17 cellular contexts compared by ENCODE assay signal in the genomic region with DNA sequence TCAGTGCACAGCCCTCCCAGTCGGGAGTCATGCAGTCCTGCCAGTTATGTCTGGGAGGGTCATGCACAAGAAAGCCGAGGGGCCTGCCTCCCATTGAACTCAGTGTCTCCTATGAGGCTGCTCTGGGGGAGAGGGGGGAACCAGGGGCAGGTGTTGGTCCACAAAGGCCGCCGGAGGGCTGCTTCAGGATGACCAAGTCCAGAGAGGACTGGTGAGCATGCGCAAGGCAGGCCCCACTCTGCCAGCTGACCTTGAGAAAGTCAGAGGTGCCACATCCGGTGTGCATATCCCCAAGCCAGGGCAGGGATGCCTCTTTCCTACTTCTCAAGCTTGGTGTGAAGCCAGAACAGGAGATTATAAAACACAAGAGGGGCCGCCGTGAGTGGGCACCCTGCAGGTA. TPM values are rescaled to one million over a fixed set of nuclear protein-coding genes. Genes with fewer than 3 reads are reported as not detected.
A peak's percentile ranks its signal among the peaks of the same experiment; 100 is the strongest.
DNase-seq lines count a peak whose midpoint lies in the region; ATAC-seq, FAIRE-seq and TF ChIP-seq lines count a peak whose summit lies in the region.
"Had no signal": no experiment of that assay in that cellular context is flagged by ENCODE, and none has a peak within 500 bp of the region (broad histone marks: within the 10 kb centered on the region; RNA-seq: fewer than 3 reads in every experiment).

No MANE protein-coding gene starts in this region.

- no peak overlapping the region for H4K5ac ChIP-seq in H1 (ENCODE audit: insufficient read length, low read depth, low read length)

- peak overlapping the region; percentile 81; the same call in 1 of the 2 replicates for H2BK15ac ChIP-seq in H1 (ENCODE audit: low read length)

- intact Hi-C loops in breast epithelium (cut with DNase I; ENCODE audit: low total_unique reads) (no loop called here), MCF 10A (cut with micrococcal nuclease) (loop anchor here (5.0 kb wide), 2 partner anchors 419 to 509 kb away; a partner anchor contains a TSS), HepG2 (cut with micrococcal nuclease; ENCODE audit: unreplicated experiment) (loop anchor here (5.0 kb wide), 1 partner anchor 49 kb away; no protein-coding TSS in a partner anchor), right lobe of liver (cut with DNase I) (loop anchor here in 1 of 2 donors (10.0 kb wide), 1 partner anchor 147 kb away; no protein-coding TSS in a partner anchor)

- no peak overlapping the region for H3K23ac ChIP-seq in H1 (ENCODE audit: insufficient read length)

- peaks cover 12% of the 10 kb centered on the region for H3K27me3 Mint-ChIP-seq in MCF 10A (ENCODE audit: insufficient read depth, unreplicated experiment)

- TF ChIP-seq RAD21 in HepG2 (CRISPR knock-in tag; IDR thresholded peaks at IDR 0.05): no peak
- TF ChIP-seq RAD21 in H1 (IDR thresholded peaks at IDR 0.05 in 1 of 2, conservative IDR thresholded peaks at IDR 0.05 in 1 of 2; ENCODE audit: low read depth in 2 of 2, low read length in 2 of 2): no peak

- WGBS in HepG2 (ENCODE audit: low lambda C conversion rate): 42% methylated on average over 6 of the region's 8 CpGs
- WGBS in right lobe of liver (ENCODE audit: insufficient coverage, low coverage, low lambda C conversion rate, missing lambda C conversion rate): no CpG with 5 or more reads among the region's 8 CpGs
- 76% methylated on average over 8 of the region's 8 CpGs; no CpG with 5 or more reads in 1 of the 2 experiments for WGBS in H1 (ENCODE audit: extremely low coverage in 1 of 2, insufficient coverage in 1 of 2, insufficient read length in 1 of 2, insufficient replicate concordance in 2 of 2, low coverage in 1 of 2, low lambda C conversion rate in 2 of 2, missing lambda C conversion rate in 1 of 2), 2 experiments

- peaks cover 12% of the 10 kb centered on the region for H3K23me2 ChIP-seq in H1 (ENCODE audit: low read depth, low read length)

- H3K4me2 ChIP-seq in HepG2 (ENCODE audit: low read depth, low read length): peak overlapping the region; percentile 24; the same call in 1 of the 2 replicates
- no peak overlapping the region for H3K4me2 ChIP-seq in H1 (ENCODE audit: insufficient read depth in 1 of 2, low read depth in 2 of 2, low read length in 2 of 2)
- H3K4me2 ChIP-seq: BLaER1 had no signal

- H3K9me3 ChIP-seq in breast epithelium (no peaks in the 10 kb centered on the region), HepG2 (ENCODE audit: low read length) (no peaks in the 10 kb centered on the region), right lobe of liver (no peaks in the 10 kb centered on the region), H1 (ENCODE audit: insufficient read depth in 2 of 2, low read depth in 1 of 2, low read length in 1 of 2) (no peaks in the 10 kb centered on the region)
- H3K9me3 ChIP-seq: BLaER1, Caco-2 had no signal

- H3K9ac ChIP-seq in HepG2 (ENCODE audit: insufficient read depth, low read depth, low read length): no peak overlapping the region
- no peak overlapping the region for H3K9ac ChIP-seq in H1 (replicated peaks in 1 of 4; ENCODE audit: extremely low read depth in 1 of 4, low read depth in 3 of 4, low read length in 3 of 4)
- H3K9ac ChIP-seq: BLaER1, GM23248 had no signal

- no peak overlapping the region for H4K91ac ChIP-seq in H1 (replicated peaks; ENCODE audit: insufficient read length, low read length)

- POLR2A ChIA-PET in MCF 10A (lab: Yijun Ruan, JAX) (no interaction called here), HepG2 (lab: Yijun Ruan, JAX) (no interaction called here), H1 (lab: Charles Lee; ENCODE audit: partially characterized antibody) (interaction anchor here (1.1 to 1.2 kb wide), 2 partner anchors 9 to 22 kb away, joined by 3 to 7 read pairs; no protein-coding TSS in a partner anchor)

- H3K27ac ChIP-seq in breast epithelium: peak overlapping the region; percentile 33 to 74
- no peak overlapping the region for H3K27ac ChIP-seq in HepG2 (ENCODE audit: extremely low read length, insufficient read depth, low read length)
- H3K27ac ChIP-seq in right lobe of liver: no peak overlapping the region
- H3K27ac ChIP-seq in H1 (ENCODE audit: low read depth, low read length): no peak overlapping the region
- H3K27ac ChIP-seq: BLaER1, GM23248 had no signal

- CTCF ChIA-PET in MCF 10A (lab: Yijun Ruan, JAX) (interaction anchor here (1.6 to 2.4 kb wide), 3 partner anchors 23 to 143 kb away, joined by 5 to 25 read pairs (median 8); no protein-coding TSS in a partner anchor), HepG2 (lab: Yijun Ruan, JAX; ENCODE audit: low intra/inter-chr PET ratio, low total read pairs) (no interaction called here), H1 (lab: Charles Lee; ENCODE audit: partially characterized antibody) (interaction anchor here (1.3 to 12.7 kb wide), 4 partner anchors 9 to 330 kb away, joined by 3 to 245 read pairs (median 8); no protein-coding TSS in a partner anchor)

- ATAC-seq in HepG2: no peak
- no peak for ATAC-seq in right lobe of liver
- ATAC-seq in HG02571 (IDR thresholded peaks at IDR 0.05; ENCODE audit: unreplicated experiment): no peak

- H3K4me1 ChIP-seq in breast epithelium: peaks cover 0 to 6% of the 10 kb centered on the region in 2 donors
- peaks cover 18% of the 10 kb centered on the region; the same call in 1 of the 2 replicates for H3K4me1 ChIP-seq in HepG2 (ENCODE audit: insufficient read depth, low read length)
- peaks cover 0 to 15% (median 0%) of the 10 kb centered on the region in 4 donors for H3K4me1 ChIP-seq in right lobe of liver
- H3K4me1 ChIP-seq in H1 (replicated peaks in 1 of 4; ENCODE audit: control insufficient read depth in 3 of 4, insufficient read depth in 4 of 4, low read length in 3 of 4): peaks cover 0 to 31% (median 15%) of the 10 kb centered on the region in 4 experiments; a peak in 6 of 7 replicates

- no peak overlapping the region; the same call in 1 of the 2 replicates for H3K18ac ChIP-seq in H1 (ENCODE audit: extremely low read depth, low read length)

- peaks cover 0 to 7% of the 10 kb centered on the region in 2 donors for H3K27me3 ChIP-seq in breast epithelium
- peaks cover 7 to 64% of the 10 kb centered on the region in 2 experiments; a peak in 3 of 5 replicates for H3K27me3 ChIP-seq in HepG2 (ENCODE audit: control insufficient read depth in 1 of 2, insufficient read depth in 2 of 2, low read length in 2 of 2)
- peaks cover 0 to 17% of the 10 kb centered on the region in 2 donors for H3K27me3 ChIP-seq in right lobe of liver
- H3K27me3 ChIP-seq in H1 (replicated peaks in 1 of 4; ENCODE audit: control insufficient read depth in 3 of 4, extremely low read depth in 1 of 4, insufficient read depth in 3 of 4, low read length in 3 of 4): peaks cover 10 to 56% (median 40%) of the 10 kb centered on the region in 4 experiments

- no peak overlapping the region for H3K4me3 Mint-ChIP-seq in MCF 10A (ENCODE audit: unreplicated experiment)

- no peak for DNase-seq in breast epithelium (ENCODE audit: low spot score in 2 of 2)
- no peak for DNase-seq in MCF 10A (ENCODE audit: unreplicated experiment)
- peak; percentile 7 for DNase-seq in HepG2 (ENCODE audit: low spot score)
- DNase-seq in right lobe of liver: no peak
- DNase-seq in H1 (ENCODE audit: low read depth in 1 of 2, low spot score in 2 of 2): no peak
- DNase-seq in DMS 273 (lab: John Stamatoyannopoulos, UW; ENCODE audit: unreplicated experiment): no peak
- DNase-seq in GM19238 (ENCODE audit: insufficient read length, low spot score): no peak
- DNase-seq: 8988T; AML-193; Caco-2; CD8-positive, alpha-beta memory T cell; DMS53; GF-D8; H7 had no signal

- no peaks in the 10 kb centered on the region for H3K9me3 Mint-ChIP-seq in MCF 10A (ENCODE audit: unreplicated experiment)
- H3K9me3 Mint-ChIP-seq: CD8-positive, alpha-beta memory T cell had no signal

- H3K4me3 ChIP-seq in breast epithelium (no peak overlapping the region), HepG2 (replicated peaks in 1 of 3; ENCODE audit: insufficient read depth in 1 of 3, low read depth in 2 of 3, low read length in 3 of 3) (peak overlapping the region in 1 of 3 experiments; percentile 2; a peak in 1 of 6 replicates), right lobe of liver (no peak overlapping the region), H1 (ENCODE audit: extremely low read depth in 1 of 4, insufficient read depth in 2 of 4, low read depth in 3 of 4, low read length in 4 of 4) (no peak overlapping the region)
- H3K4me3 ChIP-seq: BLaER1, GM23248 had no signal

- H3K56ac ChIP-seq in H1 (replicated peaks; ENCODE audit: insufficient read length, low read depth, low read length): no peak overlapping the region

- H3K27ac Mint-ChIP-seq in MCF 10A (ENCODE audit: low read depth, unreplicated experiment): no peak overlapping the region
- H3K27ac Mint-ChIP-seq: CD8-positive, alpha-beta memory T cell had no signal

- no peak overlapping the region for H4K8ac ChIP-seq in H1 (ENCODE audit: extremely low read depth, insufficient read depth, low read length)

- peak overlapping the region; percentile 13; the same call in 1 of the 2 replicates for H2BK5ac ChIP-seq in H1 (ENCODE audit: low read depth, low read length)

- no peak overlapping the region for H3K14ac ChIP-seq in H1 (ENCODE audit: insufficient read length)

- H2AK5ac ChIP-seq in H1 (ENCODE audit: low read depth, low read length): no peak overlapping the region

- H4K20me1 ChIP-seq in HepG2 (ENCODE audit: insufficient read depth, low read length) (no peaks in the 10 kb centered on the region), H1 (replicated peaks in 1 of 2; ENCODE audit: control insufficient read depth in 1 of 2, insufficient read depth in 2 of 2, low read length in 2 of 2) (peaks cover 0 to 3% of the 10 kb centered on the region in 2 experiments)

- H3K79me1 ChIP-seq in H1 (ENCODE audit: low read depth, low read length): no peaks in the 10 kb centered on the region

- H2BK12ac ChIP-seq in H1 (ENCODE audit: low read depth, low read length): no peak overlapping the region

- no peak for FAIRE-seq in HepG2 (lab: Jason Lieb, UNC)
- no peak for FAIRE-seq in H1 (lab: Jason Lieb, UNC)

- no peaks in the 10 kb centered on the region for H3K36me3 Mint-ChIP-seq in MCF 10A (ENCODE audit: insufficient read depth, unreplicated experiment)
- H3K36me3 Mint-ChIP-seq: CD8-positive, alpha-beta memory T cell had no signal

- H3K36me3 ChIP-seq in breast epithelium (no peaks in the 10 kb centered on the region), HepG2 (replicated peaks in 1 of 2; ENCODE audit: control insufficient read depth in 1 of 2, insufficient read depth in 2 of 2, low read length in 2 of 2) (no peaks in the 10 kb centered on the region), right lobe of liver (no peaks in the 10 kb centered on the region), H1 (ENCODE audit: control insufficient read depth in 2 of 4, insufficient read depth in 4 of 4, low read length in 3 of 4) (no peaks in the 10 kb centered on the region)
- H3K36me3 ChIP-seq: BLaER1 had no signal

- BruUV-seq in MCF 10A (replicated peaks; lab: Mats Ljungman, UMichigan): no TSS peak
- no TSS peak for BruUV-seq in HepG2 (replicated peaks; lab: Mats Ljungman, UMichigan)

- H2AFZ ChIP-seq in HepG2 (ENCODE audit: low read length) (no peak overlapping the region), H1 (ENCODE audit: low read length) (no peak overlapping the region)
- H2AFZ ChIP-seq: GM23248 had no signal

- no peak overlapping the region for H2BK20ac ChIP-seq in H1 (ENCODE audit: low read length)

- in situ Hi-C loops in HepG2 (cut with HindIII; ENCODE audit: extremely low pct_ligation_motif_present, low pct_unique_long_range_greater_than_20kb): loop anchor here (5.0 to 25.0 kb wide), 3 partner anchors 144 to 339 kb away; no protein-coding TSS in a partner anchor

- no peak overlapping the region for H2BK120ac ChIP-seq in H1 (replicated peaks; ENCODE audit: low read depth, low read length)

- no peak for TF ChIP-seq CTCF in breast epithelium (IDR thresholded peaks at IDR 0.05)
- no peak for TF ChIP-seq CTCF in MCF 10A (IDR thresholded peaks at IDR 0.05; ENCODE audit: unreplicated experiment)
- TF ChIP-seq CTCF in HepG2 (CRISPR knock-in tag; IDR thresholded peaks at IDR 0.05): no peak
- TF ChIP-seq CTCF in right lobe of liver (IDR thresholded peaks at IDR 0.05): no peak
- TF ChIP-seq CTCF in H1 (IDR thresholded peaks at IDR 0.05; ENCODE audit: control extremely low read depth in 1 of 3, insufficient read depth in 1 of 3, low read depth in 1 of 3, low read length in 3 of 3): no peak

- H3K79me2 ChIP-seq in HepG2 (ENCODE audit: insufficient read depth, low read length): no peaks in the 10 kb centered on the region
- no peaks in the 10 kb centered on the region for H3K79me2 ChIP-seq in H1 (ENCODE audit: control insufficient read depth in 1 of 2, insufficient read depth in 2 of 2, low read length in 2 of 2)

- H3K4ac ChIP-seq in H1 (replicated peaks; ENCODE audit: insufficient read length, low read depth, low read length): no peak overlapping the region

- TF ChIP-seq EP300 in HepG2 (IDR thresholded peaks at IDR 0.05; ENCODE audit: low read depth in 2 of 2, low read length in 2 of 2) (no peak), HepG2 (CRISPR knock-in tag; IDR thresholded peaks at IDR 0.05; ENCODE audit: borderline replicate concordance) (no peak), H1 (IDR thresholded peaks at IDR 0.05; ENCODE audit: borderline replicate concordance in 1 of 2, low read depth in 2 of 2, low read length in 2 of 2) (no peak)

- TF ChIP-seq POLR2A in breast epithelium (IDR thresholded peaks at IDR 0.05): no peak
- no peak for TF ChIP-seq POLR2A in HepG2 (IDR thresholded peaks at IDR 0.05; ENCODE audit: insufficient read depth in 1 of 2, low read depth in 2 of 2, low read length in 2 of 2)
- TF ChIP-seq POLR2A in right lobe of liver (IDR thresholded peaks at IDR 0.05): no peak
- TF ChIP-seq POLR2A in H1 (IDR thresholded peaks at IDR 0.05; ENCODE audit: control extremely low read depth in 1 of 2, low read depth in 2 of 2, low read length in 2 of 2): no peak

- H3K4me1 Mint-ChIP-seq in MCF 10A (ENCODE audit: insufficient read depth, unreplicated experiment): peaks cover under 1% of the 10 kb centered on the region

RNA-seq across cellular contexts. Expression of a gene that starts 4.4 kb away (rescaled TPM):
- total RNA-seq in breast epithelium: 1 to 10 TPM; 3.3 to 7.9 (median 3.7) TPM
- 0.32 TPM in 1 of 2 replicates, not detected in the other for total RNA-seq in MCF 10A (2022)
- 0.04 TPM in 1 of 2 replicates, not detected in the other for total RNA-seq in HepG2 (2016; rRNA removed; fragmentation: Illumina TruSeq; extraction: Trizol)
- not detected in 2 replicates for total RNA-seq in HepG2 (2016; cell fraction: cytosol; rRNA removed; fragmentation: Illumina TruSeq; extraction: Trizol; ENCODE audit: low read depth)
- 0.19 TPM in 1 of 2 replicates, not detected in the other for total RNA-seq in HepG2 (2016; cell fraction: insoluble cytoplasmic fraction; rRNA removed; fragmentation: Illumina TruSeq; extraction: Trizol)
- total RNA-seq in HepG2 (2016; cell fraction: membrane; rRNA removed; fragmentation: Illumina TruSeq; extraction: Trizol): 0.03 TPM in 1 of 2 replicates, not detected in the other
- total RNA-seq in HepG2 (2016; cell fraction: nucleus; rRNA removed; fragmentation: Illumina TruSeq; extraction: Trizol): not detected in 2 replicates
- polyA plus RNA-seq in HepG2 (2011; rRNA removed): 0.29 and 0.38 TPM in 2 replicates
- polyA plus RNA-seq in HepG2 (2011; cell fraction: cytosol; rRNA removed): 0.13 and 0.19 TPM in 2 replicates
- polyA plus RNA-seq in HepG2 (2011; cell fraction: nucleus; rRNA removed): 0.64 and 0.72 TPM in 2 replicates
- 0.07 TPM in 2 replicates for polyA plus RNA-seq in HepG2 (2012)
- polyA plus RNA-seq in HepG2 (2016; cell fraction: cytosol; fragmentation: Illumina TruSeq; extraction: Trizol; ENCODE audit: low read depth): not detected in 2 replicates
- 0.20 TPM in 1 of 2 replicates, not detected in the other for polyA plus RNA-seq in HepG2 (2016; cell fraction: insoluble cytoplasmic fraction; fragmentation: Illumina TruSeq; extraction: Trizol; ENCODE audit: low read depth)
- 0.16 TPM in 1 of 2 replicates, not detected in the other for polyA plus RNA-seq in HepG2 (2016; cell fraction: membrane; fragmentation: Illumina TruSeq; extraction: Trizol; ENCODE audit: low read depth)
- polyA plus RNA-seq in HepG2 (2016; cell fraction: nucleus; fragmentation: Illumina TruSeq; extraction: Trizol; ENCODE audit: insufficient read depth, low read depth): 0.17 and 0.42 TPM in 2 replicates
- 0.18 TPM in 1 of 2 replicates, not detected in the other for polyA minus RNA-seq in HepG2 (2011; rRNA and poly(A)+ RNA removed; ENCODE audit: low replicate concordance)
- not detected in 2 replicates for polyA minus RNA-seq in HepG2 (2011; cell fraction: cytosol; rRNA and poly(A)+ RNA removed)
- 0.39 and 0.75 TPM in 2 replicates for polyA minus RNA-seq in HepG2 (2011; cell fraction: nucleus; rRNA and poly(A)+ RNA removed)
- total RNA-seq in right lobe of liver: under 1 TPM; 0.11 to 0.30 (median 0.23) TPM
- 2.0 and 2.8 TPM in 2 replicates for total RNA-seq in H1 (2021; fragmentation: NEBNext Ultra II Directional; extraction: Animal tissue kit (Norgen Biotek cat#: 25700))
- 4.1 and 4.9 TPM in 2 replicates for polyA plus RNA-seq in H1 (2011; rRNA removed)
- polyA plus RNA-seq in H1 (2011; cell fraction: cytosol; rRNA removed): 5.6 TPM
- 8.7 TPM for polyA plus RNA-seq in H1 (2011; cell fraction: nucleus; rRNA removed)
- polyA plus RNA-seq in H1 (2012, experiment 1 of 2): 3.1 to 5.9 TPM (median 4.8 TPM) in 4 replicates
- polyA plus RNA-seq in H1 (2012, experiment 2 of 2): 3.8 TPM
- 1.0 TPM for polyA plus RNA-seq in H1 (2013, experiment 1 of 2)
- polyA plus RNA-seq in H1 (2013, experiment 2 of 2): 1.2 TPM
- 4.6 and 6.5 TPM in 2 replicates for polyA minus RNA-seq in H1 (2011; rRNA and poly(A)+ RNA removed)
- polyA minus RNA-seq in H1 (2011; cell fraction: cytosol; rRNA and poly(A)+ RNA removed): 4.6 TPM
- 5.1 TPM for polyA minus RNA-seq in H1 (2011; cell fraction: nucleus; rRNA and poly(A)+ RNA removed)
- total RNA-seq: GM23248 had no signal
- polyA plus RNA-seq: CD8-positive, alpha-beta memory T cell; GM23248 had no signal

RNA-seq across cellular contexts. Expression of a gene that starts 28.2 kb away (rescaled TPM):
- under 1 TPM; under 0.01 to 0.88 (median 0.16) TPM for total RNA-seq in breast epithelium
- total RNA-seq in MCF 10A (2022): not detected in 2 replicates
- total RNA-seq in HepG2 (2016; rRNA removed; fragmentation: Illumina TruSeq; extraction: Trizol): 0.02 TPM in 1 of 2 replicates, not detected in the other
- total RNA-seq in HepG2 (2016; cell fraction: cytosol; rRNA removed; fragmentation: Illumina TruSeq; extraction: Trizol; ENCODE audit: low read depth): not detected in 2 replicates
- total RNA-seq in HepG2 (2016; cell fraction: insoluble cytoplasmic fraction; rRNA removed; fragmentation: Illumina TruSeq; extraction: Trizol): 0.02 TPM in 1 of 2 replicates, not detected in the other
- total RNA-seq in HepG2 (2016; cell fraction: membrane; rRNA removed; fragmentation: Illumina TruSeq; extraction: Trizol): not detected in 2 replicates
- total RNA-seq in HepG2 (2016; cell fraction: nucleus; rRNA removed; fragmentation: Illumina TruSeq; extraction: Trizol): not detected in 2 replicates
- 0.01 TPM in 2 replicates for polyA plus RNA-seq in HepG2 (2011; rRNA removed)
- 0.01 and 0.03 TPM in 2 replicates for polyA plus RNA-seq in HepG2 (2011; cell fraction: cytosol; rRNA removed)
- 0.02 and 0.03 TPM in 2 replicates for polyA plus RNA-seq in HepG2 (2011; cell fraction: nucleus; rRNA removed)
- 0.03 TPM in 1 of 2 replicates, not detected in the other for polyA plus RNA-seq in HepG2 (2012)
- polyA plus RNA-seq in HepG2 (2016; cell fraction: cytosol; fragmentation: Illumina TruSeq; extraction: Trizol; ENCODE audit: low read depth): not detected in 2 replicates
- 0.03 TPM in 1 of 2 replicates, not detected in the other for polyA plus RNA-seq in HepG2 (2016; cell fraction: insoluble cytoplasmic fraction; fragmentation: Illumina TruSeq; extraction: Trizol; ENCODE audit: low read depth)
- not detected in 2 replicates for polyA plus RNA-seq in HepG2 (2016; cell fraction: membrane; fragmentation: Illumina TruSeq; extraction: Trizol; ENCODE audit: low read depth)
- polyA plus RNA-seq in HepG2 (2016; cell fraction: nucleus; fragmentation: Illumina TruSeq; extraction: Trizol; ENCODE audit: insufficient read depth, low read depth): not detected in 2 replicates
- not detected in 2 replicates for polyA minus RNA-seq in HepG2 (2011; rRNA and poly(A)+ RNA removed; ENCODE audit: low replicate concordance)
- polyA minus RNA-seq in HepG2 (2011; cell fraction: cytosol; rRNA and poly(A)+ RNA removed): not detected in 2 replicates
- polyA minus RNA-seq in HepG2 (2011; cell fraction: nucleus; rRNA and poly(A)+ RNA removed): not detected in 2 replicates
- total RNA-seq in right lobe of liver: not detected
- total RNA-seq in H1 (2021; fragmentation: NEBNext Ultra II Directional; extraction: Animal tissue kit (Norgen Biotek cat#: 25700)): 0.13 and 0.24 TPM in 2 replicates
- polyA plus RNA-seq in H1 (2011; rRNA removed): 0.09 and 0.14 TPM in 2 replicates
- polyA plus RNA-seq in H1 (2011; cell fraction: cytosol; rRNA removed): 0.17 TPM
- 0.10 TPM for polyA plus RNA-seq in H1 (2011; cell fraction: nucleus; rRNA removed)
- 0.17 to 0.28 TPM (median 0.20 TPM) in 4 replicates for polyA plus RNA-seq in H1 (2012, experiment 1 of 2)
- polyA plus RNA-seq in H1 (2012, experiment 2 of 2): 0.20 TPM
- polyA plus RNA-seq in H1 (2013, experiment 1 of 2): 0.12 TPM
- polyA plus RNA-seq in H1 (2013, experiment 2 of 2): 0.13 TPM
- 0.22 and 0.34 TPM in 2 replicates for polyA minus RNA-seq in H1 (2011; rRNA and poly(A)+ RNA removed)
- polyA minus RNA-seq in H1 (2011; cell fraction: cytosol; rRNA and poly(A)+ RNA removed): 0.51 TPM
- polyA minus RNA-seq in H1 (2011; cell fraction: nucleus; rRNA and poly(A)+ RNA removed): 0.30 TPM
- total RNA-seq: Caco-2; CD8-positive, alpha-beta memory T cell; GM23248 had no signal
- polyA plus RNA-seq: CD8-positive, alpha-beta memory T cell; GM23248 had no signal

Comparison
In these comparisons a context has a peak if more than half of its experiments do, and no peak if none do; other contexts are left out.
1. H3K27ac ChIP-seq: peak in breast epithelium (2 of 2); none in HepG2 (single experiment), right lobe of liver (0 of 3) and H1 (single experiment).